In genomic region chr20:22464312-22465003, GRCh38 we compare ENCODE assay signal across 18 cellular contexts.
"Had no signal": no experiment of that assay in that cellular context is flagged by ENCODE, and none has a peak within 500 bp of the region (broad histone marks: within the 10 kb centered on the region; RNA-seq: fewer than 3 reads in every experiment).

No MANE protein-coding gene starts in this region.

- H3K4me3 ChIP-seq: heart left ventricle, ovary, smooth muscle cell, suprapubic skin, tibial artery, upper lobe of left lung, uterus had no signal

- H3K4me2 ChIP-seq: smooth muscle cell had no signal

- DNase-seq: effector memory CD4-positive, alpha-beta T cell; heart left ventricle; hippocampal formation; left colon; mammary epithelial cell; naive thymus-derived CD8-positive, alpha-beta T cell; ovary; right cardiac atrium; stimulated activated CD4-positive, alpha-beta T cell treated with anti-CD3 and anti-CD28 coated beads, Interleukin-4, amount 100 ng/mL, for 1 hour; stimulated activated CD8-positive, alpha-beta memory T cell treated with anti-CD3 and anti-CD28 coated beads, Interleukin-4, amount 100 ng/mL, for 48 hours; stimulated activated naive CD8-positive, alpha-beta T cell treated with anti-CD3 and anti-CD28 coated beads, Interleukin-15, Interleukin-2, amounts not matched to agents 100 U/mL and 50 U/mL, for 24 hours; tibial artery; upper lobe of left lung; uterus had no signal

- H3K27ac ChIP-seq: heart left ventricle, ovary, suprapubic skin, tibial artery, upper lobe of left lung, uterus had no signal

- H3K9me3 ChIP-seq: heart left ventricle, ovary, suprapubic skin, tibial artery, upper lobe of left lung, uterus had no signal

- H3K36me3 ChIP-seq: heart left ventricle, ovary, suprapubic skin, tibial artery, upper lobe of left lung, uterus had no signal

- ATAC-seq: esophagus mucosa; heart left ventricle; naive thymus-derived CD8-positive, alpha-beta T cell; right cardiac atrium; stimulated activated effector memory CD8-positive, alpha-beta T cell treated with anti-CD3 and anti-CD28 coated beads, Interleukin-12 subunit alpha, Interleukin-12 subunit beta, amount 100 ng/mL, for 72 hours; stimulated activated naive CD8-positive, alpha-beta T cell treated with anti-CD3 and anti-CD28 coated beads, Interleukin-15, Interleukin-2, amounts not matched to agents 100 U/mL and 50 U/mL, for 24 hours had no signal

- H3K4me1 ChIP-seq: heart left ventricle, suprapubic skin, tibial artery, uterus had no signal

- H3K27me3 ChIP-seq: ovary, upper lobe of left lung, uterus had no signal
